In the genomic region with DNA sequence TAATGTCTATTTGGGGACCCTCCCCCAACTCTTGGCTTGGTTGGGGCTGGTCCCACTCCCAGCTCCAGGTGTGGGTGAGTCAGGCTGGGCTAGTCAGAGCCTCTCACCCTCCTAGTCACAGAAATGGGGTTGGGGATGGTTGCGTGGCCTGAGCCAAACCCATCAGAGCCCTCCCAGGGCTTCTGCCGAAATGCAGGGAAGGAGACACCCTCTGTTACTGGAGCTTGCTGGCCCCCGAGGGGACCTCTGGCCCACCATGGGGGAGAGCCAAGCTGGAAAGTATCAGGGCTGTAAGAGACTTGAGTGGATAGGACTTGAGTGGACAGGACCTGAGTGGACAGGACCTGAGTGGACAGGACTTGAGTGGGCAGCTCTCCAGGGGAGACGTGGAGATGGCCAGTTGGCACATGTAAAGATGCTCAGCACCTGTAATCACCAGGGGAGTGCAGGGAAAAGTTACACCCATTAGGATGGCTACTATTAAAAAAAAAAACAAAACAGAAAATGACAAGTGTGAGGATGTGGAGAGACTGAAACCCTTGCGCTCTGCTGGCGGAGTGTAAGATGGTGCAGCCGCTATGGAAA, we compare ENCODE assay signal across 13 cellular contexts. TPM values are rescaled to one million over a fixed set of nuclear protein-coding genes. Genes with fewer than 3 reads are reported as not detected.
DNase-seq lines count a peak whose midpoint lies in the region; ATAC-seq and TF ChIP-seq lines count a peak whose summit lies in the region.
"Had no signal": no experiment of that assay in that cellular context is flagged by ENCODE, and none has a peak within 500 bp of the region (broad histone marks: within the 10 kb centered on the region; RNA-seq: fewer than 3 reads in every experiment).

No MANE protein-coding gene starts in this region.

- H3K79me2 ChIP-seq in hepatocyte: no peaks in the 10 kb centered on the region

- intact Hi-C loops in activated CD8-positive, alpha-beta T cell treated with anti-CD3 and anti-CD28 coated beads for 36 hours (cut with micrococcal nuclease): no loop called here
- intact Hi-C loops in left ventricle myocardium superior (cut with micrococcal nuclease): no loop called here

- H3K27me3 ChIP-seq in hepatocyte: no peaks in the 10 kb centered on the region
- H3K27me3 ChIP-seq: tibial nerve had no signal

- POLR2A ChIA-PET in activated CD8-positive, alpha-beta T cell treated with anti-CD3 and anti-CD28 coated beads for 36 hours (lab: Charles Lee): no interaction called here

- no peak for TF ChIP-seq CTCF in activated CD8-positive, alpha-beta T cell treated with anti-CD3 and anti-CD28 coated beads for 36 hours (IDR thresholded peaks at IDR 0.05)
- no peak for TF ChIP-seq CTCF in hepatocyte (IDR thresholded peaks at IDR 0.05; ENCODE audit: poor library complexity)

- H3K4me2 ChIP-seq in hepatocyte: no peak overlapping the region

- no peaks in the 10 kb centered on the region for H3K9me3 ChIP-seq in hepatocyte (ENCODE audit: low read depth)
- H3K9me3 ChIP-seq: tibial nerve had no signal

- H3K9me2 ChIP-seq in hepatocyte (replicated peaks; ENCODE audit: insufficient read depth): no peaks in the 10 kb centered on the region

- H3K4me1 ChIP-seq in hepatocyte (ENCODE audit: insufficient read depth): peaks cover 29% of the 10 kb centered on the region

- H3K4me3 Mint-ChIP-seq in activated T-cell treated with anti-CD3 and anti-CD28 coated beads, Interleukin-2, amount 50 U/mL, for 4 hours: peak overlapping the region; percentile 61
- peak overlapping the region; percentile 43 for H3K4me3 Mint-ChIP-seq in activated CD8-positive, alpha-beta T cell treated with anti-CD3 and anti-CD28 coated beads for 36 hours
- H3K4me3 Mint-ChIP-seq in stimulated activated naive CD8-positive, alpha-beta T cell treated with anti-CD3 and anti-CD28 coated beads, Interleukin-15, amount 100 ng/mL, for 72 hours: peak overlapping the region; percentile 80 to 86

- no peak overlapping the region for H3K4me3 ChIP-seq in hepatocyte

- H3K36me3 Mint-ChIP-seq in activated T-cell treated with anti-CD3 and anti-CD28 coated beads, Interleukin-2, amount 50 U/mL, for 4 hours (ENCODE audit: insufficient read depth): no peaks in the 10 kb centered on the region
- no peaks in the 10 kb centered on the region for H3K36me3 Mint-ChIP-seq in activated CD8-positive, alpha-beta T cell treated with anti-CD3 and anti-CD28 coated beads for 36 hours (ENCODE audit: low read depth)

- no peak for ATAC-seq in activated T-cell treated with anti-CD3 and anti-CD28 coated beads, Interleukin-2, amount 50 U/mL, for 4 hours
- no peak for ATAC-seq in activated CD8-positive, alpha-beta T cell treated with anti-CD3 and anti-CD28 coated beads for 36 hours
- no peak for ATAC-seq in left ventricle myocardium superior
- no peak for ATAC-seq in stimulated activated naive CD8-positive, alpha-beta T cell treated with anti-CD3 and anti-CD28 coated beads, Interleukin-15, amount 100 ng/mL, for 72 hours
- ATAC-seq in HG03565 (IDR thresholded peaks at IDR 0.05; ENCODE audit: unreplicated experiment): no peak

- 96% methylated on average over 7 of the region's 7 CpGs for WGBS in hepatocyte (ENCODE audit: low lambda C conversion rate, missing lambda C conversion rate)

- no peaks in the 10 kb centered on the region for H3K36me3 ChIP-seq in hepatocyte (replicated peaks; ENCODE audit: insufficient read depth, low read depth)
- H3K36me3 ChIP-seq: tibial nerve had no signal

- peaks cover 47% of the 10 kb centered on the region for H3K27me3 Mint-ChIP-seq in activated T-cell treated with anti-CD3 and anti-CD28 coated beads, Interleukin-2, amount 50 U/mL, for 4 hours (ENCODE audit: low read depth)
- H3K27me3 Mint-ChIP-seq in activated CD8-positive, alpha-beta T cell treated with anti-CD3 and anti-CD28 coated beads for 36 hours: peaks cover 27% of the 10 kb centered on the region
- peaks cover 72% of the 10 kb centered on the region for H3K27me3 Mint-ChIP-seq in stimulated activated naive CD8-positive, alpha-beta T cell treated with anti-CD3 and anti-CD28 coated beads, Interleukin-15, amount 100 ng/mL, for 72 hours

- H3K27ac ChIP-seq in hepatocyte: no peak overlapping the region

- H4K20me1 ChIP-seq in hepatocyte (ENCODE audit: insufficient read depth, poor library complexity, severe bottlenecking): no peaks in the 10 kb centered on the region

- no peaks in the 10 kb centered on the region for H3K9me3 Mint-ChIP-seq in activated T-cell treated with anti-CD3 and anti-CD28 coated beads, Interleukin-2, amount 50 U/mL, for 4 hours
- no peaks in the 10 kb centered on the region for H3K9me3 Mint-ChIP-seq in activated CD8-positive, alpha-beta T cell treated with anti-CD3 and anti-CD28 coated beads for 36 hours
- no peaks in the 10 kb centered on the region for H3K9me3 Mint-ChIP-seq in stimulated activated naive CD8-positive, alpha-beta T cell treated with anti-CD3 and anti-CD28 coated beads, Interleukin-15, amount 100 ng/mL, for 72 hours

- CTCF ChIA-PET in activated CD8-positive, alpha-beta T cell treated with anti-CD3 and anti-CD28 coated beads for 36 hours (lab: Charles Lee): interaction anchor here (0.8 to 2.2 kb wide), 2 partner anchors 111 to 121 kb away, joined by 3 to 9 read pairs; no protein-coding TSS in a partner anchor

- H2AFZ ChIP-seq in hepatocyte: no peak overlapping the region

- H3K4me1 Mint-ChIP-seq in activated T-cell treated with anti-CD3 and anti-CD28 coated beads, Interleukin-2, amount 50 U/mL, for 4 hours (ENCODE audit: low read depth): peaks cover 7% of the 10 kb centered on the region
- H3K4me1 Mint-ChIP-seq in activated CD8-positive, alpha-beta T cell treated with anti-CD3 and anti-CD28 coated beads for 36 hours (ENCODE audit: low read depth): peaks cover 4% of the 10 kb centered on the region
- H3K4me1 Mint-ChIP-seq in stimulated activated naive CD8-positive, alpha-beta T cell treated with anti-CD3 and anti-CD28 coated beads, Interleukin-15, amount 100 ng/mL, for 72 hours: peaks cover 20% of the 10 kb centered on the region

- no peak for DNase-seq in activated T-cell treated with anti-CD3 and anti-CD28 coated beads, Interleukin-2, amount 50 U/mL, for 4 hours
- DNase-seq in activated T-cell treated with anti-CD3 and anti-CD28 coated beads, Interleukin-2, amount 50 U/mL, for 1 hour: no peak
- DNase-seq in activated CD8-positive, alpha-beta T cell treated with anti-CD3 and anti-CD28 coated beads for 36 hours: no peak
- peak; percentile 9 for DNase-seq in left ventricle myocardium superior
- DNase-seq in stimulated activated naive CD8-positive, alpha-beta T cell treated with anti-CD3 and anti-CD28 coated beads, Interleukin-15, amount 100 ng/mL, for 72 hours: no peak
- no peak for DNase-seq in HUDEP-2 (lab: John Stamatoyannopoulos, UW; ENCODE audit: unreplicated experiment in 76 of 76)
- no peak for DNase-seq in hepatocyte (ENCODE audit: low spot score)
- DNase-seq: ACHN, DMS79 treated with DMSO at 0.1 percent for 48 hours, MV-4-11, NCI-H2227 treated with DMSO at 0.1 percent for 48 hours had no signal

- no peak overlapping the region for H3K27ac Mint-ChIP-seq in activated CD8-positive, alpha-beta T cell treated with anti-CD3 and anti-CD28 coated beads for 36 hours
- peak overlapping the region in 1 of 2 donors; percentile 55 for H3K27ac Mint-ChIP-seq in stimulated activated naive CD8-positive, alpha-beta T cell treated with anti-CD3 and anti-CD28 coated beads, Interleukin-15, amount 100 ng/mL, for 72 hours

RNA-seq across cellular contexts. Expression of gene ADARB1, which starts 56.9 kb away (rescaled TPM):
- total RNA-seq in activated T-cell treated with anti-CD3 and anti-CD28 coated beads, Interleukin-2, amount 50 U/mL, for 4 hours: 10 to 100 TPM; 28.1 to 32.9 (median 30.9) TPM
- 10 to 100 TPM; 36.2 to 37.1 TPM for total RNA-seq in activated CD8-positive, alpha-beta T cell treated with anti-CD3 and anti-CD28 coated beads for 36 hours
- total RNA-seq in left ventricle myocardium superior (13.6 TPM), hepatocyte (9.9 and 16.0 TPM in 2 replicates)
- polyA plus RNA-seq in hepatocyte: 17.3 and 19.4 TPM in 2 replicates
